ENCODE assay signal across 8 cellular contexts in the genomic region with DNA sequence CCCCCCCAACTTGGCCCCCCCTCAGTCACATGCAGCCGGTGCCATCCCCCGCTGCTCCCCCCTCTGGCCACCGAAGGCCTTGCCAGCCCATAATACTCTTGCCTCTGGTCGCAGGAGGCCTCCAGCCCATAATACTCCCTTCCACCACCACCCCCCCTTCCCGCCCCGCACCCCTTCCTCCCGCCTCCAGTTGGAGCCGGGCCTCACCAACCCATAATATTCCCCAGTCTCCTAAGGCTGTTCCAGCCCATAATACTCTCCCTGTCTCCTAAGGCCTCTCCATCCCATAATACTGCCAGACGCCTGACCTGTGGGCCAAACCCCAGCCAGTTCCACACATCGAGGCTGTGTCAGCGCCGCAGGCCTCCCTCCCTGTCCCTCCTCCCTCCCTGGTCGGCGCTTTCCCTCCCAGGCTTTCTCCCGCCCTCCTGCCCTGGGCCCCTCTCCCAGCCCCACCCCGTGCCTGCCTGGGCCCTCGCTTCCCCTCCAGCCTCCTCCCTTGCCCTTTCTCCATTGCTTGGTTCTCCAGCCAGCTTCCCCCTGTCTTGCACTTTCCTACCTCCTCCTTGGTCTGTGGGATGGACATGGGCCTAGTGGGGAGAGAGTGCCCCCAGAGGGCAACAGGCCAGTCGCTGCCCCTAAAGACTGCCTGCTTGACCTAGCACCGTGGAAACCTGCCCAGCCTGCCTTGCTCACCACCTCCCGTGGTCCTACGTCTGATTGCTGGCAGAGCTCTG. TPM values are rescaled to one million over a fixed set of nuclear protein-coding genes. Genes with fewer than 3 reads are reported as not detected.
A peak's percentile ranks its signal among the peaks of the same experiment; 100 is the strongest.
DNase-seq lines count a peak whose midpoint lies in the region; ATAC-seq and TF ChIP-seq lines count a peak whose summit lies in the region.

No MANE protein-coding gene starts in this region.

- in situ Hi-C loops in astrocyte of the spinal cord (cut with HindIII; ENCODE audit: low sequenced_read_pairs), result no loop called here

- H3F3A ChIP-seq in MM.1S (ENCODE audit: insufficient read depth, low read length), result peaks cover 18% of the 10 kb centered on the region; the same call in 1 of the 2 replicates

- 4 to 5% (median 5%) methylated on average over 21 of the region's 21 CpGs for WGBS in ovary, 3 donors

- H3K27me3 ChIP-seq in MM.1S (replicated peaks; ENCODE audit: insufficient read depth, low read length) (no peaks in the 10 kb centered on the region), left ventricle myocardium inferior (ENCODE audit: low read depth) (no peaks in the 10 kb centered on the region), ovary (no peaks in the 10 kb centered on the region)

- H3K36me3 ChIP-seq in MM.1S (replicated peaks; ENCODE audit: insufficient read depth, low read length) (no peaks in the 10 kb centered on the region), left ventricle myocardium inferior (no peaks in the 10 kb centered on the region), ovary (no peaks in the 10 kb centered on the region)

- no peak overlapping the region for H3K4me2 ChIP-seq in MM.1S (ENCODE audit: low read depth, low read length)

- no peak overlapping the region for H3K9ac ChIP-seq in MM.1S (ENCODE audit: low read length)

- DNase-seq in GM03348 (ENCODE audit: low spot score) (peak; percentile 92), MM.1S (peak; percentile 54), RPMI8226 (peak; percentile 95), astrocyte of the spinal cord (ENCODE audit: low read depth, low spot score) (peak; percentile 98), left ventricle myocardium inferior (peak; percentile 89), ovary (peak; percentile 94 to 97 (median 97))

- no peak for TF ChIP-seq EP300 in ovary (IDR thresholded peaks at IDR 0.05)

- no peak overlapping the region for H3K4me3 ChIP-seq in MM.1S (ENCODE audit: low read length)
- no peak overlapping the region for H3K4me3 ChIP-seq in astrocyte of the spinal cord (ENCODE audit: low read depth, low read length)
- peak overlapping the region; percentile 5 for H3K4me3 ChIP-seq in left ventricle myocardium inferior
- H3K4me3 ChIP-seq in ovary, result no peak overlapping the region

- H2AFZ ChIP-seq in MM.1S (ENCODE audit: low read length), result peak overlapping the region; percentile 10; the same call in 1 of the 2 replicates

- no peaks in the 10 kb centered on the region for H3K9me2 ChIP-seq in MM.1S (replicated peaks; ENCODE audit: insufficient read depth, low read length)

- ATAC-seq in HG02981 (IDR thresholded peaks at IDR 0.05; ENCODE audit: unreplicated experiment) (no peak), HG03457 (IDR thresholded peaks at IDR 0.05; ENCODE audit: unreplicated experiment) (no peak)

- H3K4me1 ChIP-seq in MM.1S (ENCODE audit: low read length) (peaks cover 21% of the 10 kb centered on the region), left ventricle myocardium inferior (peaks cover 41% of the 10 kb centered on the region), ovary (ENCODE audit: insufficient read depth) (peaks cover 4% of the 10 kb centered on the region)

- no peaks in the 10 kb centered on the region for H4K20me1 ChIP-seq in MM.1S (ENCODE audit: insufficient read depth, low read length)

- intact Hi-C loops in left ventricle myocardium inferior (cut with micrococcal nuclease) (no loop called here), ovary (cut with DNase I) (loop anchor here in 2 of 4 donors (10.0 kb wide), 2 partner anchors 51 to 71 kb away; a partner anchor contains a TSS)

- H3K27ac ChIP-seq in MM.1S (ENCODE audit: low read length) (no peak overlapping the region), left ventricle myocardium inferior (replicated peaks) (peak overlapping the region; percentile 93), ovary (peak overlapping the region; percentile 87 to 93)

- no peaks in the 10 kb centered on the region for H3K9me3 ChIP-seq in MM.1S (replicated peaks; ENCODE audit: insufficient read depth, low read length)
- no peaks in the 10 kb centered on the region for H3K9me3 ChIP-seq in left ventricle myocardium inferior (replicated peaks)
- no peaks in the 10 kb centered on the region for H3K9me3 ChIP-seq in ovary

- H3K79me2 ChIP-seq in MM.1S (ENCODE audit: low read length), result no peaks in the 10 kb centered on the region

- TF ChIP-seq CTCF in MM.1S (IDR thresholded peaks at IDR 0.05; ENCODE audit: low read length) (peak; percentile 18), astrocyte of the spinal cord (IDR thresholded peaks at IDR 0.05; ENCODE audit: low read depth, low read length) (no peak), left ventricle myocardium inferior (IDR thresholded peaks at IDR 0.05; ENCODE audit: borderline replicate concordance) (no peak), ovary (IDR thresholded peaks at IDR 0.05) (no peak)

- no peak for TF ChIP-seq POLR2A in ovary (IDR thresholded peaks at IDR 0.05)

RNA-seq across cellular contexts. Expression of a gene that starts 6.8 kb away (rescaled TPM):
- total RNA-seq in left ventricle myocardium inferior (151 TPM), ovary (100 to 1,000 TPM; 137 to 297 (median 227) TPM)
- 100 to 1,000 TPM; 118 to 177 TPM for polyA plus RNA-seq in ovary

RNA-seq across cellular contexts. Expression of a gene that starts 21.8 kb away (rescaled TPM):
- total RNA-seq in left ventricle myocardium inferior (7.0 TPM), ovary (1 to 10 TPM in 6 of 7 donors, under 1 TPM in 1; 0.83 to 2.2 (median 1.3) TPM)
- polyA plus RNA-seq in ovary, result 1 to 10 TPM in 1 of 2 donors, under 1 TPM in 1; 0.57 to 2.6 TPM

RNA-seq across cellular contexts. Expression of a gene that starts 33.3 kb away (rescaled TPM):
- 1.4 TPM for total RNA-seq in left ventricle myocardium inferior
- total RNA-seq in ovary, result 1 to 10 TPM in 3 of 7 donors, under 1 TPM in 4; 0.30 to 2.5 (median 0.92) TPM
- polyA plus RNA-seq in ovary, result 1 to 10 TPM in 1 of 2 donors, under 1 TPM in 1; 0.54 to 2.9 TPM

RNA-seq across cellular contexts. Expression of a gene that starts 45.9 kb away (rescaled TPM):
- total RNA-seq in left ventricle myocardium inferior (15.3 TPM), ovary (10 to 100 TPM; 11.6 to 46.9 (median 24.5) TPM)
- polyA plus RNA-seq in ovary, result 10 to 100 TPM; 11.6 to 31.2 TPM

RNA-seq across cellular contexts. Expression of a gene that starts 49.0 kb away (rescaled TPM):
- 23.2 TPM for total RNA-seq in left ventricle myocardium inferior
- total RNA-seq in ovary, result 10 to 100 TPM; 26.1 to 39.9 (median 35.0) TPM
- polyA plus RNA-seq in ovary, result 10 to 100 TPM; 64.9 to 90.0 TPM
